Comparison of ENCODE assay signal across 9 cellular contexts in genomic region chr22:23281053-23281405, GRCh38.
DNase-seq lines count a peak whose midpoint lies in the region; ATAC-seq, FAIRE-seq and TF ChIP-seq lines count a peak whose summit lies in the region.
"Had no signal": no experiment of that assay in that cellular context is flagged by ENCODE, and none has a peak within 500 bp of the region (broad histone marks: within the 10 kb centered on the region; RNA-seq: fewer than 3 reads in every experiment).

No MANE protein-coding gene starts in this region.

- no peaks in the 10 kb centered on the region for H3K9me3 ChIP-seq in Loucy (ENCODE audit: insufficient read depth, low read depth, low read length)
- no peaks in the 10 kb centered on the region for H3K9me3 ChIP-seq in keratinocyte (ENCODE audit: control insufficient read depth, low read depth, low read length)
- H3K9me3 ChIP-seq in suprapubic skin = no peaks in the 10 kb centered on the region

- no peak for TF ChIP-seq CTCF in Loucy (conservative IDR thresholded peaks at IDR 0.05; ENCODE audit: low read length)
- no peak for TF ChIP-seq CTCF in keratinocyte (optimal IDR thresholded peaks at IDR 0.05 in 1 of 3, IDR thresholded peaks at IDR 0.05 in 1 of 3, conservative IDR thresholded peaks at IDR 0.05 in 1 of 3; ENCODE audit: extremely low read depth in 1 of 3, insufficient read depth in 2 of 3, low read length in 3 of 3)
- TF ChIP-seq CTCF in suprapubic skin (IDR thresholded peaks at IDR 0.05) = no peak

- TF ChIP-seq EP300 in suprapubic skin (IDR thresholded peaks at IDR 0.05) = no peak

- WGBS in suprapubic skin = no CpG with 5 or more reads among the region's 11 CpGs

- H3K4me1 Mint-ChIP-seq in activated T-helper 17 cell treated with anti-CD3 and anti-CD28 coated beads, Interleukin-2, amount 50 U/mL, for 72 hours = no peaks in the 10 kb centered on the region

- H3K4me3 Mint-ChIP-seq in activated T-helper 17 cell treated with anti-CD3 and anti-CD28 coated beads, Interleukin-2, amount 50 U/mL, for 72 hours = no peak overlapping the region

- H3K4me2 ChIP-seq in Loucy (ENCODE audit: low read depth, low read length, poor library complexity, severe bottlenecking) (peak overlapping the region; percentile 21), keratinocyte (ENCODE audit: control insufficient read depth, extremely low read depth, insufficient read depth, low read depth, low read length) (no peak overlapping the region)

- no peaks in the 10 kb centered on the region for H3K27me3 ChIP-seq in Loucy (ENCODE audit: insufficient read depth, low read length, poor library complexity, severe bottlenecking)
- no peaks in the 10 kb centered on the region for H3K27me3 ChIP-seq in keratinocyte (ENCODE audit: control insufficient read depth, extremely low read depth, insufficient read depth, low read length)
- no peaks in the 10 kb centered on the region for H3K27me3 ChIP-seq in suprapubic skin
- H3K27me3 ChIP-seq: foreskin keratinocyte had no signal

- DNase-seq in keratinocyte (ENCODE audit: low read depth, low spot score) (no peak), suprapubic skin (ENCODE audit: low spot score in 2 of 2) (no peak), HuH-7.5 (ENCODE audit: low spot score) (no peak)
- DNase-seq: foreskin keratinocyte had no signal

- no peaks in the 10 kb centered on the region for H3K9me3 Mint-ChIP-seq in activated T-helper 17 cell treated with anti-CD3 and anti-CD28 coated beads, Interleukin-2, amount 50 U/mL, for 72 hours
- H3K9me3 Mint-ChIP-seq: CD4-positive, CD25-positive, alpha-beta regulatory T cell had no signal

- H3K79me2 ChIP-seq in Loucy (ENCODE audit: insufficient read depth, low read length) (peaks cover 26% of the 10 kb centered on the region; the same call in 1 of the 2 replicates), keratinocyte (ENCODE audit: control insufficient read depth, insufficient read depth, low read length) (no peaks in the 10 kb centered on the region)

- peak overlapping the region; percentile 27 for H3K9ac ChIP-seq in Loucy (ENCODE audit: low read depth, low read length, poor library complexity, severe bottlenecking)
- no peak overlapping the region for H3K9ac ChIP-seq in keratinocyte (ENCODE audit: control insufficient read depth, extremely low read depth, insufficient read depth, low read length)

- H4K20me1 ChIP-seq in Loucy (ENCODE audit: insufficient read depth, low read length, poor library complexity, severe bottlenecking) (peaks cover 40% of the 10 kb centered on the region), keratinocyte (ENCODE audit: control insufficient read depth, extremely low read depth, insufficient read depth, low read length) (no peaks in the 10 kb centered on the region)

- H3K36me3 Mint-ChIP-seq in activated T-helper 17 cell treated with anti-CD3 and anti-CD28 coated beads, Interleukin-2, amount 50 U/mL, for 72 hours (ENCODE audit: low read depth) = peaks cover 23% of the 10 kb centered on the region

- no peak for ATAC-seq in activated T-helper 17 cell treated with anti-CD3 and anti-CD28 coated beads, Interleukin-2, amount 50 U/mL, for 72 hours (replicated peaks)
- ATAC-seq in GM21576 (IDR thresholded peaks at IDR 0.05; ENCODE audit: unreplicated experiment) (no peak), GM18498 (IDR thresholded peaks at IDR 0.05; ENCODE audit: unreplicated experiment) (no peak)

- H3K4me3 ChIP-seq in Loucy (ENCODE audit: low read length, poor library complexity, severe bottlenecking) = no peak overlapping the region
- no peak overlapping the region for H3K4me3 ChIP-seq in keratinocyte (ENCODE audit: control insufficient read depth in 2 of 3, extremely low read depth in 1 of 3, insufficient read depth in 2 of 3, low read depth in 1 of 3, low read length in 3 of 3)
- no peak overlapping the region for H3K4me3 ChIP-seq in suprapubic skin

- H3F3A ChIP-seq in Loucy (ENCODE audit: low read depth) = no peaks in the 10 kb centered on the region

- H2AFZ ChIP-seq in Loucy (ENCODE audit: low read length) (no peak overlapping the region), keratinocyte (ENCODE audit: control insufficient read depth, low read length) (no peak overlapping the region)

- H3K27me3 Mint-ChIP-seq in activated T-helper 17 cell treated with anti-CD3 and anti-CD28 coated beads, Interleukin-2, amount 50 U/mL, for 72 hours = no peaks in the 10 kb centered on the region
- H3K27me3 Mint-ChIP-seq: CD4-positive, CD25-positive, alpha-beta regulatory T cell had no signal

- peak overlapping the region; percentile 78 for H3K27ac Mint-ChIP-seq in activated T-helper 17 cell treated with anti-CD3 and anti-CD28 coated beads, Interleukin-2, amount 50 U/mL, for 72 hours

- FAIRE-seq in keratinocyte (lab: Jason Lieb, UNC) = no peak

- H3K9me1 ChIP-seq in keratinocyte (ENCODE audit: control insufficient read depth, extremely low read depth, insufficient read depth, low read length) = no peaks in the 10 kb centered on the region

- dilution Hi-C loops in keratinocyte (cut with MboI; ENCODE audit: extremely low pct_ligation_motif_present, low sequenced_read_pairs) = no loop called here

- H3K27ac ChIP-seq in keratinocyte (ENCODE audit: control insufficient read depth, insufficient read depth, low read length) (peak overlapping the region; percentile 68), suprapubic skin (peak overlapping the region; percentile 70)
- H3K27ac ChIP-seq: foreskin keratinocyte had no signal

- H3K9me2 ChIP-seq in Loucy (replicated peaks; ENCODE audit: low read depth, low read length) = no peaks in the 10 kb centered on the region

- H3K4me1 ChIP-seq in Loucy (ENCODE audit: insufficient read depth, low read length, poor library complexity, severe bottlenecking) (peaks cover 9% of the 10 kb centered on the region), keratinocyte (ENCODE audit: control insufficient read depth, extremely low read depth, insufficient read depth, low read length) (peaks cover 45% of the 10 kb centered on the region), suprapubic skin (peaks cover 57% of the 10 kb centered on the region)

- H3K36me3 ChIP-seq in Loucy (ENCODE audit: insufficient read depth, low read length) (peaks cover 92% of the 10 kb centered on the region; the same call in 1 of the 2 replicates), keratinocyte (ENCODE audit: control insufficient read depth in 2 of 2, extremely low read depth in 1 of 2, insufficient read depth in 2 of 2, low read length in 2 of 2) (peaks cover 31 to 47% of the 10 kb centered on the region in 2 experiments), suprapubic skin (peaks cover 37% of the 10 kb centered on the region)

- TF ChIP-seq POLR2A in suprapubic skin (IDR thresholded peaks at IDR 0.05) = no peak
